In genomic region chr3:112338727-112339056, GRCh38 we compare ENCODE assay signal across 32 cellular contexts. TPM values are rescaled to one million over a fixed set of nuclear protein-coding genes. Genes with fewer than 3 reads are reported as not detected.
DNase-seq lines count a peak whose midpoint lies in the region; ATAC-seq and TF ChIP-seq lines count a peak whose summit lies in the region.
"Had no signal": no experiment of that assay in that cellular context is flagged by ENCODE, and none has a peak within 500 bp of the region (broad histone marks: within the 10 kb centered on the region; RNA-seq: fewer than 3 reads in every experiment).

No MANE protein-coding gene starts in this region.

- no peak for TF ChIP-seq EP300 in neural cell (conservative IDR thresholded peaks at IDR 0.05; ENCODE audit: poor library complexity, severe bottlenecking)

- no peak overlapping the region for H3K4me3 Mint-ChIP-seq in activated CD8-positive, alpha-beta T cell treated with anti-CD3 and anti-CD28 coated beads for 36 hours
- H3K4me3 Mint-ChIP-seq in activated CD8-positive, alpha-beta T cell treated with anti-CD3 and anti-CD28 coated beads, Interleukin-2, amount 10 ng/mL, durations not matched to agents 7 days and 5 days = no peak overlapping the region
- H3K4me3 Mint-ChIP-seq in activated naive CD8-positive, alpha-beta T cell treated with anti-CD3 and anti-CD28 coated beads, Interleukin-2, amount 50 U/mL, for 24 hours = peak overlapping the region; percentile 69
- H3K4me3 Mint-ChIP-seq: CD8-positive, alpha-beta T cell; central memory CD8-positive, alpha-beta T cell; IgD-negative memory B cell had no signal

- H3K9me2 ChIP-seq in neural cell (ENCODE audit: insufficient read depth, low read length) (no peaks in the 10 kb centered on the region), OCI-LY7 (ENCODE audit: insufficient read depth, low read length) (no peaks in the 10 kb centered on the region)

- BruUV-seq in OCI-LY7 (replicated peaks; lab: Mats Ljungman, UMichigan) = no TSS peak

- H3K9ac ChIP-seq in neural cell (ENCODE audit: low read length) = no peak overlapping the region

- peaks cover 10% of the 10 kb centered on the region for H3F3A ChIP-seq in neural cell (ENCODE audit: insufficient read depth, low read length, poor library complexity, severe bottlenecking)

- no peaks in the 10 kb centered on the region for H3K9me3 Mint-ChIP-seq in activated CD8-positive, alpha-beta T cell treated with anti-CD3 and anti-CD28 coated beads for 36 hours
- no peaks in the 10 kb centered on the region for H3K9me3 Mint-ChIP-seq in activated CD8-positive, alpha-beta T cell treated with anti-CD3 and anti-CD28 coated beads, Interleukin-2, amount 10 ng/mL, durations not matched to agents 7 days and 5 days (ENCODE audit: insufficient read depth)
- H3K9me3 Mint-ChIP-seq in activated naive CD8-positive, alpha-beta T cell treated with anti-CD3 and anti-CD28 coated beads, Interleukin-2, amount 50 U/mL, for 24 hours = no peaks in the 10 kb centered on the region
- H3K9me3 Mint-ChIP-seq: central memory CD8-positive, alpha-beta T cell had no signal

- DNase-seq in activated CD8-positive, alpha-beta T cell treated with anti-CD3 and anti-CD28 coated beads for 36 hours = no peak
- no peak for DNase-seq in activated CD8-positive, alpha-beta T cell treated with anti-CD3 and anti-CD28 coated beads, Interleukin-2, amount 10 ng/mL, durations not matched to agents 7 days and 5 days
- DNase-seq in activated naive CD8-positive, alpha-beta T cell treated with anti-CD3 and anti-CD28 coated beads, Interleukin-2, amount 50 U/mL, for 24 hours = no peak
- no peak for DNase-seq in OCI-LY7 (ENCODE audit: low spot score)
- DNase-seq: CD8-positive, alpha-beta T cell; dermis blood vessel endothelial cell; foreskin keratinocyte; GOT3; heart right ventricle; left ventricle myocardium inferior; mesenchymal stem cell; NCI-H1092; NCI-H1694 treated with DMSO at 0.1 percent for 48 hours; NCI-H2171; right cardiac atrium; spleen; stimulated activated CD4-positive, alpha-beta T cell treated with anti-CD3 and anti-CD28 coated beads, Interleukin-2, amount 100 ng/mL, for 24 hours; stomach; thyroid gland had no signal

- H2AFZ ChIP-seq in neural cell (ENCODE audit: low read depth, low read length) = no peak overlapping the region
- H2AFZ ChIP-seq in OCI-LY7 (ENCODE audit: low read length) = no peak overlapping the region

- H3K4me3 ChIP-seq in HEK293 (ENCODE audit: low read depth, low read length) (no peak overlapping the region), neural cell (ENCODE audit: low read length) (peak overlapping the region; percentile 47), OCI-LY7 (ENCODE audit: low read depth, low read length, poor library complexity, severe bottlenecking) (no peak overlapping the region)
- H3K4me3 ChIP-seq: esophagus muscularis mucosa, heart right ventricle, left ventricle myocardium inferior, spleen, stomach, thyroid gland had no signal

- CTCF ChIA-PET in activated CD8-positive, alpha-beta T cell treated with anti-CD3 and anti-CD28 coated beads for 36 hours (lab: Charles Lee) = interaction anchor here (1.0 to 2.4 kb wide), 7 partner anchors 12 to 181 kb away, joined by 3 to 6 read pairs (median 4); no protein-coding TSS in a partner anchor
- CTCF ChIA-PET in activated CD8-positive, alpha-beta T cell treated with anti-CD3 and anti-CD28 coated beads, Interleukin-2, amount 10 ng/mL, durations not matched to agents 7 days and 5 days (lab: Charles Lee) = interaction anchor here (1.7 to 2.1 kb wide), 3 partner anchors 12 to 227 kb away, joined by 4 to 6 read pairs (median 6); no protein-coding TSS in a partner anchor
- CTCF ChIA-PET in HEK293 (lab: Yijun Ruan, JAX) (interaction anchor here (0.7 kb wide), 1 partner anchor 12 kb away, joined by 3 read pairs; no protein-coding TSS in a partner anchor), OCI-LY7 (lab: Charles Lee; ENCODE audit: unreplicated experiment) (no interaction called here)

- POLR2A ChIA-PET in activated CD8-positive, alpha-beta T cell treated with anti-CD3 and anti-CD28 coated beads for 36 hours (lab: Charles Lee) = interaction anchor here (0.9 to 1.2 kb wide), 2 partner anchors 98 to 170 kb away, joined by 3 read pairs; no protein-coding TSS in a partner anchor
- POLR2A ChIA-PET in activated CD8-positive, alpha-beta T cell treated with anti-CD3 and anti-CD28 coated beads, Interleukin-2, amount 10 ng/mL, durations not matched to agents 7 days and 5 days (lab: Charles Lee) = no interaction called here
- POLR2A ChIA-PET in HEK293 (lab: Yijun Ruan, JAX) = no interaction called here
- POLR2A ChIA-PET in OCI-LY7 (lab: Charles Lee) = interaction anchor here (0.8 to 1.1 kb wide), 4 partner anchors 13 to 239 kb away, joined by 3 to 4 read pairs (median 3); no protein-coding TSS in a partner anchor

- no peaks in the 10 kb centered on the region for H3K27me3 Mint-ChIP-seq in activated CD8-positive, alpha-beta T cell treated with anti-CD3 and anti-CD28 coated beads for 36 hours
- H3K27me3 Mint-ChIP-seq in activated CD8-positive, alpha-beta T cell treated with anti-CD3 and anti-CD28 coated beads, Interleukin-2, amount 10 ng/mL, durations not matched to agents 7 days and 5 days (ENCODE audit: low read depth) = no peaks in the 10 kb centered on the region
- no peaks in the 10 kb centered on the region for H3K27me3 Mint-ChIP-seq in activated naive CD8-positive, alpha-beta T cell treated with anti-CD3 and anti-CD28 coated beads, Interleukin-2, amount 50 U/mL, for 24 hours
- H3K27me3 Mint-ChIP-seq: IgD-negative memory B cell had no signal

- no peak for TF ChIP-seq CTCF in activated CD8-positive, alpha-beta T cell treated with anti-CD3 and anti-CD28 coated beads for 36 hours (IDR thresholded peaks at IDR 0.05)
- TF ChIP-seq CTCF in HEK293 (tag by site-specific recombination; IDR thresholded peaks at IDR 0.05) (no peak), neural cell (IDR thresholded peaks at IDR 0.05; ENCODE audit: poor library complexity, severe bottlenecking) (no peak), OCI-LY7 (conservative IDR thresholded peaks at IDR 0.05; ENCODE audit: low read length) (no peak)

- no peaks in the 10 kb centered on the region for H3K27me3 ChIP-seq in neural cell (ENCODE audit: insufficient read depth, low read depth, low read length)
- H3K27me3 ChIP-seq: esophagus muscularis mucosa, thyroid gland had no signal

- no peaks in the 10 kb centered on the region for H3K4me1 ChIP-seq in HEK293 (ENCODE audit: control insufficient read depth, insufficient read depth, low read length)
- H3K4me1 ChIP-seq in OCI-LY7 (ENCODE audit: insufficient read depth, low read length, poor library complexity, severe bottlenecking) = no peaks in the 10 kb centered on the region
- H3K4me1 ChIP-seq: foreskin keratinocyte had no signal

- no peak for TF ChIP-seq RAD21 in neural cell (conservative IDR thresholded peaks at IDR 0.05)

- peak overlapping the region; percentile 75 for H3K27ac Mint-ChIP-seq in activated CD8-positive, alpha-beta T cell treated with anti-CD3 and anti-CD28 coated beads for 36 hours
- H3K27ac Mint-ChIP-seq in activated CD8-positive, alpha-beta T cell treated with anti-CD3 and anti-CD28 coated beads, Interleukin-2, amount 10 ng/mL, durations not matched to agents 7 days and 5 days = no peak overlapping the region
- H3K27ac Mint-ChIP-seq in activated naive CD8-positive, alpha-beta T cell treated with anti-CD3 and anti-CD28 coated beads, Interleukin-2, amount 50 U/mL, for 24 hours = peak overlapping the region; percentile 88
- H3K27ac Mint-ChIP-seq: CD8-positive, alpha-beta T cell; IgD-negative memory B cell had no signal

- no peaks in the 10 kb centered on the region for H3K36me3 ChIP-seq in HEK293 (ENCODE audit: control insufficient read depth in 2 of 2, insufficient read depth in 1 of 2, low read length in 2 of 2)
- H3K36me3 ChIP-seq in neural cell (ENCODE audit: insufficient read depth, low read length) = peaks cover 7% of the 10 kb centered on the region
- no peaks in the 10 kb centered on the region for H3K36me3 ChIP-seq in OCI-LY7 (ENCODE audit: insufficient read depth, low read length)
- H3K36me3 ChIP-seq: esophagus muscularis mucosa, left ventricle myocardium inferior, neutrophil, stomach, thyroid gland had no signal

- H3K79me2 ChIP-seq in neural cell (replicated peaks; ENCODE audit: insufficient read depth, low read length) (peaks cover 95% of the 10 kb centered on the region), OCI-LY7 (ENCODE audit: insufficient read depth, low read depth, low read length) (no peaks in the 10 kb centered on the region)

- intact Hi-C loops in activated CD8-positive, alpha-beta T cell treated with anti-CD3 and anti-CD28 coated beads for 36 hours (cut with micrococcal nuclease) = no loop called here
- intact Hi-C loops in OCI-LY7 (cut with micrococcal nuclease; ENCODE audit: unreplicated experiment) = no loop called here

- peaks cover 63% of the 10 kb centered on the region for H3K4me1 Mint-ChIP-seq in activated CD8-positive, alpha-beta T cell treated with anti-CD3 and anti-CD28 coated beads for 36 hours (ENCODE audit: low read depth)
- peaks cover 17% of the 10 kb centered on the region for H3K4me1 Mint-ChIP-seq in activated CD8-positive, alpha-beta T cell treated with anti-CD3 and anti-CD28 coated beads, Interleukin-2, amount 10 ng/mL, durations not matched to agents 7 days and 5 days (ENCODE audit: low read depth)
- peaks cover 68% of the 10 kb centered on the region for H3K4me1 Mint-ChIP-seq in activated naive CD8-positive, alpha-beta T cell treated with anti-CD3 and anti-CD28 coated beads, Interleukin-2, amount 50 U/mL, for 24 hours
- H3K4me1 Mint-ChIP-seq: central memory CD8-positive, alpha-beta T cell had no signal

- H3K36me3 Mint-ChIP-seq in activated CD8-positive, alpha-beta T cell treated with anti-CD3 and anti-CD28 coated beads for 36 hours (ENCODE audit: low read depth) = peaks cover 57% of the 10 kb centered on the region
- peaks cover 2% of the 10 kb centered on the region for H3K36me3 Mint-ChIP-seq in activated CD8-positive, alpha-beta T cell treated with anti-CD3 and anti-CD28 coated beads, Interleukin-2, amount 10 ng/mL, durations not matched to agents 7 days and 5 days (ENCODE audit: low read depth)
- H3K36me3 Mint-ChIP-seq in activated naive CD8-positive, alpha-beta T cell treated with anti-CD3 and anti-CD28 coated beads, Interleukin-2, amount 50 U/mL, for 24 hours (ENCODE audit: low read depth) = peaks cover 77% of the 10 kb centered on the region
- H3K36me3 Mint-ChIP-seq: CD8-positive, alpha-beta T cell had no signal

- no peak for ATAC-seq in activated CD8-positive, alpha-beta T cell treated with anti-CD3 and anti-CD28 coated beads for 36 hours
- ATAC-seq in activated CD8-positive, alpha-beta T cell treated with anti-CD3 and anti-CD28 coated beads, Interleukin-2, amount 10 ng/mL, durations not matched to agents 7 days and 5 days = no peak
- ATAC-seq in activated naive CD8-positive, alpha-beta T cell treated with anti-CD3 and anti-CD28 coated beads, Interleukin-2, amount 50 U/mL, for 24 hours = no peak
- ATAC-seq in GM18909 (IDR thresholded peaks at IDR 0.05; ENCODE audit: poor library complexity, unreplicated experiment) (no peak), HG02642 (IDR thresholded peaks at IDR 0.05; ENCODE audit: poor library complexity, unreplicated experiment) (no peak)
- ATAC-seq: CD8-positive, alpha-beta T cell; heart right ventricle had no signal

- no peaks in the 10 kb centered on the region for H3K9me3 ChIP-seq in HEK293 (ENCODE audit: control insufficient read depth, insufficient read depth, low read depth, low read length)
- H3K9me3 ChIP-seq in neural cell (ENCODE audit: low read length) = no peaks in the 10 kb centered on the region
- no peaks in the 10 kb centered on the region for H3K9me3 ChIP-seq in OCI-LY7 (ENCODE audit: low read length)
- H3K9me3 ChIP-seq: neutrophil, thyroid gland had no signal

- peaks cover 7% of the 10 kb centered on the region for H4K20me1 ChIP-seq in neural cell (ENCODE audit: insufficient read depth)
- no peaks in the 10 kb centered on the region for H4K20me1 ChIP-seq in OCI-LY7 (ENCODE audit: insufficient read depth, low read length)

- H3K27ac ChIP-seq in HEK293 (ENCODE audit: extremely low read depth, low read depth, low read length) (no peak overlapping the region), neural cell (ENCODE audit: low read length) (no peak overlapping the region), OCI-LY7 (ENCODE audit: low read depth, low read length, poor library complexity, severe bottlenecking) (no peak overlapping the region)
- H3K27ac ChIP-seq: esophagus muscularis mucosa, foreskin keratinocyte, left ventricle myocardium inferior, neutrophil, spleen, stomach had no signal

- peak overlapping the region; percentile 37 for H3K4me2 ChIP-seq in neural cell (ENCODE audit: low read length)
- H3K4me2 ChIP-seq in OCI-LY7 (ENCODE audit: low read length) = no peak overlapping the region

RNA-seq across cellular contexts. Expression of gene CD200, which starts 5.7 kb away (rescaled TPM):
- total RNA-seq in activated CD8-positive, alpha-beta T cell treated with anti-CD3 and anti-CD28 coated beads for 36 hours = 10 to 100 TPM; 15.7 to 16.7 TPM
- 1 to 10 TPM in 1 of 2 experiments, under 1 TPM in 1; 0.86 to 1.4 TPM for total RNA-seq in activated CD8-positive, alpha-beta T cell treated with anti-CD3 and anti-CD28 coated beads, Interleukin-2, amount 10 ng/mL, durations not matched to agents 7 days and 5 days
- polyA plus RNA-seq in neural cell = 174 and 178 TPM in 2 replicates
- polyA minus RNA-seq in neural cell = 160 and 182 TPM in 2 replicates
- not detected in 2 replicates for total RNA-seq in OCI-LY7 (2014; rRNA removed; shearing (Covaris generic))
- total RNA-seq in OCI-LY7 (2022) = 0.18 TPM in 1 of 2 replicates, not detected in the other
- total RNA-seq: Daoy, NCI-H460 had no signal

RNA-seq across cellular contexts. Expression of gene SLC9C1, which starts 44.7 kb away (rescaled TPM):
- total RNA-seq in activated CD8-positive, alpha-beta T cell treated with anti-CD3 and anti-CD28 coated beads for 36 hours = not detected
- not detected for total RNA-seq in activated CD8-positive, alpha-beta T cell treated with anti-CD3 and anti-CD28 coated beads, Interleukin-2, amount 10 ng/mL, durations not matched to agents 7 days and 5 days
- not detected in 2 replicates for polyA plus RNA-seq in neural cell
- polyA minus RNA-seq in neural cell = not detected in 2 replicates
- not detected in 2 replicates for total RNA-seq in OCI-LY7 (2014; rRNA removed; shearing (Covaris generic))
- total RNA-seq in OCI-LY7 (2022) = not detected in 2 replicates
- total RNA-seq: activated CD8-positive, alpha-beta memory T cell treated with anti-CD3 and anti-CD28 coated beads for 36 hours; CD8-positive, alpha-beta T cell; Daoy; foreskin keratinocyte; HT-29; NCI-H460 had no signal
- polyA plus RNA-seq: foreskin keratinocyte, IgD-negative memory B cell, keratinocyte, stomach had no signal

Comparison
In these comparisons a context has a peak if more than half of its experiments do, and no peak if none do; other contexts are left out.
1. RNA of gene CD200, which starts 5.7 kb away (total RNA-seq): 15.7 to 16.7 TPM in activated CD8-positive, alpha-beta T cell treated with anti-CD3 and anti-CD28 coated beads for 36 hours; 0.86 to 1.4 TPM in activated CD8-positive, alpha-beta T cell treated with anti-CD3 and anti-CD28 coated beads, Interleukin-2, amount 10 ng/mL, durations not matched to agents 7 days and 5 days and 0.18 TPM in OCI-LY7; every median in the first group is over 4 times any median in the second.
2. POLR2A ChIA-PET loops: an anchor here in activated CD8-positive, alpha-beta T cell treated with anti-CD3 and anti-CD28 coated beads for 36 hours (0.9 to 1.2 kb wide) and OCI-LY7 (0.8 to 1.1 kb wide); none called in activated CD8-positive, alpha-beta T cell treated with anti-CD3 and anti-CD28 coated beads, Interleukin-2, amount 10 ng/mL, durations not matched to agents 7 days and 5 days and HEK293.